In the genomic region with DNA sequence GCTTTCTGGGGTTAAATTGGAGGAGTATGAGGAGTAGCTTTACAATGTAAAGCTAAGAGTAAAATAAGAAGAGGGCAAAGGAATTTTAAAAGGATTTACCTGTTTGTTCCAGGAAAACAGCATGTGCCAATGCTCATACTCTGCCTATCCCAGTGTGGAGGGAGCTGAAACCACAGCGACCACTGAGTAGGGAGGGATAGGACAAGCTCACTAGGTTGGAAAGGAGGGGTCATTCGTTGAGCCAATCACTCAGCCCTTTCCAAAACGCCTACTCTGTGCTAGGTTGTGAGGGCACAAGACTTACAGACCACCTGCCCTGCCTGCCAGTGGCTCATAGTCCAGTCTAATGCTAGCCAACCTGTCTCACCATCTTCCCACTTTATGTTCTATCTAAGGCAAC, we compare ENCODE assay signal across 7 cellular contexts. TPM values are rescaled to one million over a fixed set of nuclear protein-coding genes. Genes with fewer than 3 reads are reported as not detected.
DNase-seq lines count a peak whose midpoint lies in the region; FAIRE-seq and TF ChIP-seq lines count a peak whose summit lies in the region.

No MANE protein-coding gene starts in this region.

- intact Hi-C loops in esophagus squamous epithelium (cut with DNase I): no loop called here

- H3K9me3 ChIP-seq in HEK293 (ENCODE audit: control insufficient read depth, insufficient read depth, low read depth, low read length): no peaks in the 10 kb centered on the region
- H3K9me3 ChIP-seq in esophagus squamous epithelium: no peaks in the 10 kb centered on the region
- H3K9me3 ChIP-seq in skeletal muscle tissue (ENCODE audit: control insufficient read depth in 3 of 3, low read length in 3 of 3): no peaks in the 10 kb centered on the region

- H3K27me3 ChIP-seq in esophagus squamous epithelium (no peaks in the 10 kb centered on the region), skeletal muscle tissue (ENCODE audit: control insufficient read depth in 3 of 3, insufficient read depth in 3 of 3, low read length in 3 of 3) (no peaks in the 10 kb centered on the region)

- CTCF ChIA-PET in HEK293 (lab: Yijun Ruan, JAX): interaction anchor here (0.7 to 12.6 kb wide), 14 partner anchors 8 to 745 kb away, joined by 3 to 260 read pairs (median 8); partner anchors contain the start of genes CNP, DHX58, HSPB9 and KAT2A
- CTCF ChIA-PET in RWPE1 (lab: Yijun Ruan, JAX): interaction anchor here (0.6 to 1.0 kb wide), 4 partner anchors 55 to 220 kb away, joined by 3 to 6 read pairs (median 3); no protein-coding TSS in a partner anchor

- 37 to 64% methylated on average over 2 to 3 of the region's 3 CpGs for WGBS in esophagus squamous epithelium, 2 donors

- DNase-seq in RWPE1 (ENCODE audit: low spot score) (no peak), esophagus squamous epithelium (lab: John Stamatoyannopoulos, UW) (no peak), retina (no peak), GM19239 (ENCODE audit: insufficient read length, low spot score) (no peak)
- DNase-seq in activated CD4-positive, CD25-positive, alpha-beta regulatory T cell (lab: John Stamatoyannopoulos, UW): no peak

- peak overlapping the region; percentile 79 for H3K4me3 ChIP-seq in HEK293 (ENCODE audit: low read depth, low read length)
- H3K4me3 ChIP-seq in esophagus squamous epithelium: peak overlapping the region in 3 of 4 donors; percentile 75 to 93 (median 91)
- H3K4me3 ChIP-seq in skeletal muscle tissue (ENCODE audit: low read length in 3 of 3): peak overlapping the region; percentile 97 to 98 (median 98)

- peak overlapping the region; percentile 88 to 99 (median 98) for H3K9ac ChIP-seq in skeletal muscle tissue (ENCODE audit: low read depth in 1 of 3, low read length in 3 of 3)

- peaks cover 24 to 27% of the 10 kb centered on the region in 2 experiments; a peak in 2 of 3 replicates for H3K36me3 ChIP-seq in HEK293 (ENCODE audit: control insufficient read depth in 2 of 2, insufficient read depth in 1 of 2, low read length in 2 of 2)
- H3K36me3 ChIP-seq in esophagus squamous epithelium: peaks cover 0 to 20% (median 10%) of the 10 kb centered on the region in 3 donors
- H3K36me3 ChIP-seq in skeletal muscle tissue (ENCODE audit: control insufficient read depth in 3 of 3, insufficient read depth in 3 of 3, low read length in 3 of 3): peaks cover 13 to 16% (median 14%) of the 10 kb centered on the region in 3 donors

- POLR2A ChIA-PET in HEK293 (lab: Yijun Ruan, JAX) (interaction anchor here (0.5 to 5.4 kb wide), 12 partner anchors 9 to 664 kb away, joined by 3 to 50 read pairs (median 5); partner anchors contain the start of genes ACLY, CAVIN1, CNP and CNTNAP1), RWPE1 (lab: Yijun Ruan, JAX; ENCODE audit: low non-redundant PET) (interaction anchor here (2.1 kb wide), 1 partner anchor 52 kb away, joined by 11 read pairs; the partner anchor contains the start of gene CNP)

- FAIRE-seq in GM19239 (lab: Jason Lieb, UNC): no peak

- 0 out of 2 replicates have a peak overlapping the region, but pooled peaks have one; percentile 91 for H3K27ac ChIP-seq in HEK293 (ENCODE audit: extremely low read depth, low read depth, low read length)
- H3K27ac ChIP-seq in RWPE1: peak overlapping the region; percentile 91
- peak overlapping the region; percentile 94 to 98 (median 96) for H3K27ac ChIP-seq in esophagus squamous epithelium
- peak overlapping the region; percentile 94 for H3K27ac ChIP-seq in skeletal muscle tissue (ENCODE audit: low read depth, low read length)

- TF ChIP-seq CTCF in HEK293 (tag by site-specific recombination; IDR thresholded peaks at IDR 0.05) (no peak), RWPE1 (conservative IDR thresholded peaks at IDR 0.05; ENCODE audit: low read depth) (no peak), esophagus squamous epithelium (IDR thresholded peaks at IDR 0.05) (no peak)

- H3K4me1 ChIP-seq in HEK293 (ENCODE audit: control insufficient read depth, insufficient read depth, low read length) (peaks cover 3% of the 10 kb centered on the region; the same call in 1 of the 2 replicates), esophagus squamous epithelium (peaks cover 23 to 73% (median 41%) of the 10 kb centered on the region in 3 donors), skeletal muscle tissue (ENCODE audit: control insufficient read depth in 3 of 3, insufficient read depth in 3 of 3, low read length in 3 of 3) (peaks cover 37 to 60% (median 42%) of the 10 kb centered on the region in 3 donors)

- no peak for TF ChIP-seq POLR2A in esophagus squamous epithelium (IDR thresholded peaks at IDR 0.05)

TF ChIP-seq in HEK293, 187 proteins besides CTCF, POLR2A, EP300 and RAD21:
- TF ChIP-seq PRDM10 (tag by site-specific recombination; IDR thresholded peaks at IDR 0.05) (peak; percentile 87), SP3 (tag by site-specific recombination; IDR thresholded peaks at IDR 0.05) (no peak)
TF ChIP-seq in HEK293: peak in this region for 1.

RNA-seq across cellular contexts. Expression of gene DNAJC7, which starts 1.1 kb away (rescaled TPM):
- total RNA-seq in esophagus squamous epithelium (10 to 100 TPM; 42.6 to 82.0 (median 67.2) TPM), skeletal muscle tissue (55.3 TPM)

RNA-seq across cellular contexts. Expression of gene NKIRAS2, which starts 1.6 kb away (rescaled TPM):
- 10 to 100 TPM; 34.0 to 48.6 (median 35.7) TPM for total RNA-seq in esophagus squamous epithelium
- total RNA-seq in skeletal muscle tissue: 22.4 TPM

RNA-seq across cellular contexts. Expression of gene C17orf113, which starts 32.1 kb away (rescaled TPM):
- total RNA-seq in esophagus squamous epithelium (under 1 TPM in 3 of 4 donors, not detected in 1; 0.35 to 0.57 (median 0.48) TPM), skeletal muscle tissue (1.6 TPM)

RNA-seq across cellular contexts. Expression of gene CNP, which starts 51.7 kb away (rescaled TPM):
- total RNA-seq in esophagus squamous epithelium (10 to 100 TPM; 45.3 to 66.0 (median 53.0) TPM), skeletal muscle tissue (25.1 TPM)
